Comparison of ENCODE assay signal across 6 cellular contexts in genomic region chr17:52213451-52213850, GRCh38. TPM values are rescaled to one million over a fixed set of nuclear protein-coding genes. Genes with fewer than 3 reads are reported as not detected.
"Had no signal": no experiment of that assay in that cellular context is flagged by ENCODE, and none has a peak within 500 bp of the region (broad histone marks: within the 10 kb centered on the region; RNA-seq: fewer than 3 reads in every experiment).

No MANE protein-coding gene starts in this region.

- H3K27ac Mint-ChIP-seq: GM23338, H9 had no signal

- ATAC-seq: GM23338, K562 had no signal

- DNase-seq: H9, HCEC 1CT, IMR-90 had no signal

- H3K4me3 Mint-ChIP-seq: GM23338, H9 had no signal

- H3K4me3 ChIP-seq: GM23338, K562 had no signal

RNA-seq across cellular contexts. Expression of gene CA10, which starts 54.9 kb away (rescaled TPM):
- total RNA-seq: HT-29, IMR-90, K562 had no signal
